ENCODE assay signal across 15 cellular contexts in the genomic region with DNA sequence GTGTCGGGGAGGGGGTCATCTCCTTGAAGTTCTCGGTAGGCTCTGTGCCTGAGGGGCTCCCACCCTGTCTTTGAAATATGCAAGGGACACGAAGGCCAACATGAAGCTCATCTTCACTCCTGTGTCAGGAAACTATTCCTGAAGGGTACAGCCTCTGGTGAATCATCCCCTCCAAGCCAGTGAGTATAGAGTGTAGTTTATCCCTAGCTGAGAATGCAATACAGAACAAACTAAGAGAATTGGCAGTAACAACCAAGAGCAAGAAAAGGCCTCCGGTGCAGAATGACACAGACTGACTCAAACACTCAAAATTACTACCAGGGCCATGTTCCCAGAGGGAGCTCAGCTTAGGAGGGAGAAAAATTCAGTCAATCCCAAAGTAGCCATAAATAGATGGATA.
"Had no signal": no experiment of that assay in that cellular context is flagged by ENCODE, and none has a peak within 500 bp of the region (broad histone marks: within the 10 kb centered on the region; RNA-seq: fewer than 3 reads in every experiment).

No MANE protein-coding gene starts in this region.

- H3K9me3 ChIP-seq: mucosa of descending colon, pancreas, right lobe of liver, testis had no signal

- H3K27ac ChIP-seq: left lung, pancreas, right lobe of liver, testis, upper lobe of left lung had no signal

- H3K36me3 ChIP-seq: left lung, pancreas, right lobe of liver, upper lobe of left lung had no signal

- H3K4me1 ChIP-seq: left lung, pancreas, right lobe of liver, testis, upper lobe of left lung had no signal

- H3K4me3 ChIP-seq: left lung, mucosa of descending colon, pancreas, right lobe of liver, testis, upper lobe of left lung had no signal

- DNase-seq: activated CD4-positive, alpha-beta memory T cell treated with anti-CD3 and anti-CD28 coated beads for 36 hours; activated T-cell treated with anti-CD3 and anti-CD28 coated beads for 4 hours; caudate nucleus; effector memory CD8-positive, alpha-beta T cell; left lung; mammary epithelial cell; mucosa of descending colon; naive B cell; pancreas; right lobe of liver; stimulated activated CD4-positive, alpha-beta T cell treated with anti-CD3 and anti-CD28 coated beads, Interleukin-4, amount 100 ng/mL, for 24 hours; T-helper 2 cell; testis had no signal

- ATAC-seq: effector memory CD8-positive, alpha-beta T cell; left lung; mucosa of descending colon; pancreas; right lobe of liver; stimulated activated effector memory CD8-positive, alpha-beta T cell treated with anti-CD3 and anti-CD28 coated beads, Interleukin-12 subunit alpha, Interleukin-12 subunit beta, amount 100 ng/mL, for 72 hours had no signal

- H3K27me3 ChIP-seq: left lung, pancreas, right lobe of liver, testis, upper lobe of left lung had no signal
